ENCODE assay signal across 18 cellular contexts in genomic region chr1:218518341-218518740, GRCh38.
A peak's percentile ranks its signal among the peaks of the same experiment; 100 is the strongest.
DNase-seq lines count a peak whose midpoint lies in the region; ATAC-seq, FAIRE-seq and TF ChIP-seq lines count a peak whose summit lies in the region.
"Had no signal": no experiment of that assay in that cellular context is flagged by ENCODE, and none has a peak within 500 bp of the region (broad histone marks: within the 10 kb centered on the region; RNA-seq: fewer than 3 reads in every experiment).

No MANE protein-coding gene starts in this region.

- H3K9me3 ChIP-seq in keratinocyte (ENCODE audit: control insufficient read depth, low read depth, low read length): no peaks in the 10 kb centered on the region
- H3K9me3 ChIP-seq in GM23248 (ENCODE audit: low read depth): no peaks in the 10 kb centered on the region
- H3K9me3 ChIP-seq: BLaER1 treated with 17β-estradiol and CSF1 and Interleukin-3, amounts not matched to agents 10 nM and 100 nM; HAP-1 had no signal

- H3K4me1 ChIP-seq in keratinocyte (ENCODE audit: control insufficient read depth, extremely low read depth, insufficient read depth, low read length) (peaks cover 7% of the 10 kb centered on the region), GM23248 (ENCODE audit: insufficient read depth) (no peaks in the 10 kb centered on the region)

- no peaks in the 10 kb centered on the region for H3K9me2 ChIP-seq in GM23248 (ENCODE audit: insufficient read depth)

- dilution Hi-C loops in keratinocyte (cut with MboI; ENCODE audit: extremely low pct_ligation_motif_present, low sequenced_read_pairs): no loop called here

- no peaks in the 10 kb centered on the region for H3K36me3 ChIP-seq in keratinocyte (ENCODE audit: control insufficient read depth in 2 of 2, extremely low read depth in 1 of 2, insufficient read depth in 2 of 2, low read length in 2 of 2)
- H3K36me3 ChIP-seq in GM23248 (ENCODE audit: low read depth): no peaks in the 10 kb centered on the region
- H3K36me3 ChIP-seq: BLaER1 treated with 17β-estradiol and CSF1 and Interleukin-3, amounts not matched to agents 10 nM and 100 nM; HAP-1 had no signal

- no peak overlapping the region for H2AFZ ChIP-seq in keratinocyte (ENCODE audit: control insufficient read depth, low read length)
- H2AFZ ChIP-seq in GM23248: no peak overlapping the region

- H3K27me3 ChIP-seq in keratinocyte (ENCODE audit: control insufficient read depth, extremely low read depth, insufficient read depth, low read length) (no peaks in the 10 kb centered on the region), GM23248 (replicated peaks; ENCODE audit: insufficient read depth) (no peaks in the 10 kb centered on the region)
- H3K27me3 ChIP-seq: BLaER1 treated with 17β-estradiol and CSF1 and Interleukin-3, amounts not matched to agents 10 nM and 100 nM had no signal

- H3K4me2 ChIP-seq in keratinocyte (ENCODE audit: control insufficient read depth, extremely low read depth, insufficient read depth, low read depth, low read length) (no peak overlapping the region), GM23248 (ENCODE audit: unreplicated experiment) (no peak overlapping the region)
- H3K4me2 ChIP-seq: BLaER1 treated with 17β-estradiol and CSF1 and Interleukin-3, amounts not matched to agents 10 nM and 100 nM had no signal

- ATAC-seq in HG02610 (IDR thresholded peaks at IDR 0.05; ENCODE audit: unreplicated experiment): no peak
- ATAC-seq: CD8-positive, alpha-beta T cell; K562 had no signal

- H3K79me2 ChIP-seq in keratinocyte (ENCODE audit: control insufficient read depth, insufficient read depth, low read length): no peaks in the 10 kb centered on the region
- H3K79me2 ChIP-seq in GM23248 (ENCODE audit: insufficient read depth): no peaks in the 10 kb centered on the region

- no peaks in the 10 kb centered on the region for H3F3A ChIP-seq in GM23248 (ENCODE audit: insufficient read depth)

- H4K20me1 ChIP-seq in keratinocyte (ENCODE audit: control insufficient read depth, extremely low read depth, insufficient read depth, low read length) (no peaks in the 10 kb centered on the region), GM23248 (ENCODE audit: insufficient read depth) (no peaks in the 10 kb centered on the region)
- H4K20me1 ChIP-seq: BLaER1 treated with 17β-estradiol and CSF1 and Interleukin-3, amounts not matched to agents 10 nM and 100 nM had no signal

- in situ Hi-C loops in GM23248 (cut with MboI): no loop called here

- 100% methylated on average over 2 of the region's 2 CpGs for WGBS in GM23248 (ENCODE audit: low coverage in 1 of 2, low lambda C conversion rate in 2 of 2, missing lambda C conversion rate in 2 of 2), 2 experiments

- no peak for TF ChIP-seq CTCF in keratinocyte (optimal IDR thresholded peaks at IDR 0.05 in 1 of 3, IDR thresholded peaks at IDR 0.05 in 1 of 3, conservative IDR thresholded peaks at IDR 0.05 in 1 of 3; ENCODE audit: extremely low read depth in 1 of 3, insufficient read depth in 2 of 3, low read length in 3 of 3)

- H3K4me3 ChIP-seq in keratinocyte (ENCODE audit: control insufficient read depth in 2 of 3, extremely low read depth in 1 of 3, insufficient read depth in 2 of 3, low read depth in 1 of 3, low read length in 3 of 3): no peak overlapping the region
- no peak overlapping the region for H3K4me3 ChIP-seq in GM23248
- H3K4me3 ChIP-seq: BLaER1 treated with 17β-estradiol and CSF1 and Interleukin-3, amounts not matched to agents 10 nM and 100 nM; HAP-1; K562 had no signal

- no peak overlapping the region for H3K9ac ChIP-seq in keratinocyte (ENCODE audit: control insufficient read depth, extremely low read depth, insufficient read depth, low read length)
- H3K9ac ChIP-seq in GM23248: no peak overlapping the region
- H3K9ac ChIP-seq: BLaER1 treated with 17β-estradiol and CSF1 and Interleukin-3, amounts not matched to agents 10 nM and 100 nM had no signal

- H3K27ac ChIP-seq in keratinocyte (ENCODE audit: control insufficient read depth, insufficient read depth, low read length) (no peak overlapping the region), GM23248 (no peak overlapping the region)
- H3K27ac ChIP-seq: BLaER1 treated with 17β-estradiol and CSF1 and Interleukin-3, amounts not matched to agents 10 nM and 100 nM; HL-60 had no signal

- H3K9me1 ChIP-seq in keratinocyte (ENCODE audit: control insufficient read depth, extremely low read depth, insufficient read depth, low read length): no peaks in the 10 kb centered on the region

- FAIRE-seq in HTR-8/SVneo (lab: Jason Lieb, UNC): peak; percentile 78
- peak; percentile 57 for FAIRE-seq in keratinocyte (lab: Jason Lieb, UNC)
- FAIRE-seq: GM12892, GM18507, K562 had no signal

- peak; percentile 27 for DNase-seq in DMS 273 (lab: John Stamatoyannopoulos, UW; ENCODE audit: unreplicated experiment)
- DNase-seq in HTR-8/SVneo (ENCODE audit: insufficient read length, low spot score): no peak
- DNase-seq in keratinocyte (ENCODE audit: low read depth, low spot score): no peak
- DNase-seq in GM23248: no peak
- DNase-seq in effector CD4-positive, alpha-beta T cell: no peak
- DNase-seq: Calu3; CD8-positive, alpha-beta T cell; DMS153; DMS79; GDM1; IMR-90 had no signal
